ENCODE assay signal across 32 cellular contexts in the genomic region with DNA sequence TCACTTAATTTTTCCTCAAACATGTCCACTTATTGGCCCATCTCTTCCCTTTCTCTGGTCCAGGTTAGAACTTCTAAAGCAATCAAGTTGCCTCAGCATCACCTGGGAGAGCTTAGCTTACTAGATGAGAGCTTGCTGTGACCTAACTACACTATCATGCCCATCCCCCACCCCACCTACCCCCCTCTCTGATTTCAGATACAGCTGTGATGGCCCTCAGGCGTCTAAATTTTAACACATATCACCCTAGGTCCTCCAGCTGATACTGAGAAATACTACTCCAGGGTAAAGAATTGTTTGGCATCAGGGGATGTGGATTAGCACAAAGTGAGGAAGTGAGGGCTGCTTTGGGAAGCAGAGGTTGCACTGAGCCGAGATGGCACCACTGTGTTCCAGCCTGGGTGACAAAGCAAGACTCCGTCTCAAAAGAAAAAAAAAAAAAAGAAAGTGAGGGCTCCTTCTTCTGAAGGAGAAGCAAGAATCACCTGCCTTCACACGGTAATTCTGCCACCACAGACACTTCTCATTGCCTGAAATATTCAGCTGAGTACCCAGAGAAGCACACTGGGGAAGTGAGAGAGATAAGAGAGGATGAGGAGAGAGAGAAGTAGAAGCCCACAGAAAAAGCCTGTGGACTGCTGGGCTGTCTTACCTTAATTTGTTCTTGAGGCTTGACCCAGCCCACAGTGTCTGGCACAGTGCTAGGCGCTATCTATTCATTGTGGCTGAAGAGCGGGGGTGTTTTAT.
"Had no signal": no experiment of that assay in that cellular context is flagged by ENCODE, and none has a peak within 500 bp of the region (broad histone marks: within the 10 kb centered on the region; RNA-seq: fewer than 3 reads in every experiment).

No MANE protein-coding gene starts in this region.

- H3K9me3 ChIP-seq: ascending aorta, colonic mucosa, gastrocnemius medialis, left ventricle myocardium inferior, neutrophil, pancreas, prostate gland, sigmoid colon, suprapubic skin, tibial artery, upper lobe of right lung had no signal

- H3K36me3 ChIP-seq: ascending aorta, cardiac muscle cell, colonic mucosa, gastrocnemius medialis, left ventricle myocardium inferior, neutrophil, pancreas, prostate gland, sigmoid colon, suprapubic skin, tibial artery, upper lobe of right lung had no signal

- ATAC-seq: gastrocnemius medialis; pancreas; stimulated activated naive B cell treated with anti-CD40 and anti-IgM and Interleukin-4, amounts not matched to agents 10 μg/mL and 1 μg/mL and 100 μg/mL, for 72 hours; upper lobe of right lung had no signal

- H3K4me3 ChIP-seq: ascending aorta, cardiac muscle cell, colonic mucosa, gastrocnemius medialis, left ventricle myocardium inferior, pancreas, prostate gland, sigmoid colon, suprapubic skin, tibial artery, upper lobe of right lung had no signal

- H3K27ac ChIP-seq: ascending aorta, cardiac muscle cell, colonic mucosa, dorsolateral prefrontal cortex, gastrocnemius medialis, left ventricle myocardium inferior, neutrophil, pancreas, prostate gland, sigmoid colon, suprapubic skin, tibial artery, upper lobe of right lung had no signal

- DNase-seq: activated CD4-positive, alpha-beta memory T cell treated with anti-CD3 and anti-CD28 coated beads, Interleukin-2, amount 10 ng/mL, durations not matched to agents 7 days and 5 days; activated CD4-positive, alpha-beta T cell treated with anti-CD3 and anti-CD28 coated beads for 1 hour; activated CD4-positive, alpha-beta T cell treated with anti-CD3 and anti-CD28 coated beads, Interleukin-2, amount 10 ng/mL, durations not matched to agents 7 days and 5 days; activated CD8-positive, alpha-beta memory T cell treated with anti-CD3 and anti-CD28 coated beads, Interleukin-2, amount 50 U/mL, for 48 hours; activated gamma-delta T cell; activated naive CD4-positive, alpha-beta T cell treated with anti-CD3 and anti-CD28 coated beads, Interleukin-2, amount 10 ng/mL, durations not matched to agents 7 days and 5 days; activated naive CD8-positive, alpha-beta T cell treated with anti-CD3 and anti-CD28 coated beads, Interleukin-2, amount 10 ng/mL, durations not matched to agents 7 days and 5 days; activated T-cell treated with anti-CD3 and anti-CD28 coated beads, Interleukin-2, amount 50 U/mL, for 24 hours; cerebellar nuclear complex; colonic mucosa; dorsolateral prefrontal cortex; effector memory CD4-positive, alpha-beta T cell; erythroblast; gastrocnemius medialis; glutamatergic neuron; left ventricle myocardium inferior; naive B cell; nephron progenitor cell; pancreas; sigmoid colon; small intestine; stimulated activated CD4-positive, alpha-beta T cell treated with anti-CD3 and anti-CD28 coated beads, Interleukin-1b, Interleukin-23, amount 100 ng/mL, for 48 hours; stimulated activated CD4-positive, alpha-beta T cell treated with anti-CD3 and anti-CD28 coated beads, Interleukin-4, amount 100 ng/mL, for 4 hours; stimulated activated naive B cell treated with anti-CD40 and anti-IgM and Interleukin-4, amounts not matched to agents 10 μg/mL and 1 μg/mL and 100 μg/mL, for 72 hours; T1000; tibial artery; upper lobe of right lung had no signal

- H3K27me3 ChIP-seq: ascending aorta, cardiac muscle cell, colonic mucosa, dorsolateral prefrontal cortex, gastrocnemius medialis, neutrophil, pancreas, sigmoid colon, suprapubic skin, tibial artery, upper lobe of right lung had no signal

- H3K4me1 ChIP-seq: ascending aorta, colonic mucosa, gastrocnemius medialis, left ventricle myocardium inferior, suprapubic skin, upper lobe of right lung had no signal
